15 cellular contexts compared by ENCODE assay signal in the genomic region with DNA sequence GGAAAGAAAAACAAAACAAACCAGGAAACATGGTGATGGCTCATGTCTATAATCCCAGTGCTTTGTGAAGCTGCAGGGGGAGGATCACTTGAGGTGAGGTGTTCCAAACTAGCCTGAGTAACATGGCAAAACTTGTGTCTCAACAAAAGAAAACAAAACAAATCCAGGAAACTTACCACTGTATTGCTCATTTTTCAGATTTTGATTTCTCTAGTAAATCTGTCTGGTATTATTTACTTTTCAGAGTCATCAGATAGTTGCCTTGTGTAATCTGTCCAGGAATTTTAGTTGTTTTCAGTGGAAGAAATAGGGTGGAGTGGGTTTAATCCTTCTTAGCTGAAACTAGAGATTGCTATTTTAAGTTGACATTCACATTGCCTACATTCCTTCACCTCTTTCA.
DNase-seq lines count a peak whose midpoint lies in the region; ATAC-seq, FAIRE-seq and TF ChIP-seq lines count a peak whose summit lies in the region.
"Had no signal": no experiment of that assay in that cellular context is flagged by ENCODE, and none has a peak within 500 bp of the region (broad histone marks: within the 10 kb centered on the region; RNA-seq: fewer than 3 reads in every experiment).

No MANE protein-coding gene starts in this region.

- no peaks in the 10 kb centered on the region for H3K9me3 ChIP-seq in A549
- H3K9me3 ChIP-seq: tibial artery had no signal

- peak in 1 of 2 experiments; percentile 79 for DNase-seq in A549 (ENCODE audit: low read depth in 1 of 2, low spot score in 1 of 2)
- DNase-seq in HPDE6-E6E7 (ENCODE audit: extremely low spot score): peak; percentile 3
- DNase-seq in astrocyte of the spinal cord (ENCODE audit: low read depth, low spot score): peak; percentile 59
- DNase-seq in glomerular visceral epithelial cell (ENCODE audit: extremely low spot score): peak; percentile 1
- no peak for DNase-seq in NCI-H510A treated with DMSO at 0.1 percent for 48 hours (lab: John Stamatoyannopoulos, UW)
- no peak for DNase-seq in stimulated activated CD4-positive, alpha-beta T cell treated with anti-CD3 and anti-CD28 coated beads, Interleukin-2, amount 100 ng/mL, for 48 hours
- DNase-seq: ACHN; activated CD4-positive, alpha-beta T cell treated with anti-CD3 and anti-CD28 coated beads for 36 hours; activated T-cell treated with anti-CD3 and anti-CD28 coated beads, Interleukin-2, amount 50 U/mL, for 4 hours; anterior cingulate cortex; endodermal cell; tibial artery had no signal

- in situ Hi-C loops in astrocyte of the spinal cord (cut with HindIII; ENCODE audit: low sequenced_read_pairs): no loop called here

- peak overlapping the region; percentile 65 for H3K4me2 ChIP-seq in A549

- no peak for FAIRE-seq in A549 (lab: Jason Lieb, UNC)
- FAIRE-seq: GM19239 had no signal

- ATAC-seq in A549 (peak; percentile 93 to 94), HG02885 (IDR thresholded peaks at IDR 0.05; ENCODE audit: poor library complexity, unreplicated experiment) (no peak), HG02840 (IDR thresholded peaks at IDR 0.05; ENCODE audit: low FRiP score, unreplicated experiment) (no peak)
- ATAC-seq: activated CD4-positive, alpha-beta T cell treated with anti-CD3 and anti-CD28 coated beads for 36 hours; activated T-cell treated with anti-CD3 and anti-CD28 coated beads, Interleukin-2, amount 50 U/mL, for 4 hours had no signal

- CTCF ChIA-PET in A549 (lab: Yijun Ruan, JAX): interaction anchor here (0.7 kb wide), 1 partner anchor 93 kb away, joined by 3 read pairs; no protein-coding TSS in a partner anchor

- TF ChIP-seq CTCF in A549 (IDR thresholded peaks at IDR 0.05) (no peak), astrocyte of the spinal cord (IDR thresholded peaks at IDR 0.05; ENCODE audit: low read depth, low read length) (no peak)

- H3K4me3 ChIP-seq in A549 (no peak overlapping the region), astrocyte of the spinal cord (ENCODE audit: low read depth, low read length) (no peak overlapping the region)
- H3K4me3 ChIP-seq: tibial artery had no signal

- no peak for TF ChIP-seq POLR2A in A549 (IDR thresholded peaks at IDR 0.05; ENCODE audit: low read length)

- POLR2A ChIA-PET in A549 (lab: Yijun Ruan, JAX): no interaction called here

- TF ChIP-seq EP300 in A549 (IDR thresholded peaks at IDR 0.05): peak; percentile 45 to 57; a peak in 2 of 5 replicates

- TF ChIP-seq RAD21 in A549 (conservative IDR thresholded peaks at IDR 0.05 in 1 of 2, IDR thresholded peaks at IDR 0.05 in 1 of 2): peak in 1 of 2 experiments; percentile 34; a peak in 1 of 5 replicates

- peak overlapping the region; percentile 69 to 70 for H3K27ac ChIP-seq in A549
- H3K27ac ChIP-seq: tibial artery had no signal

- H3K4me1 ChIP-seq in A549: peaks cover 20% of the 10 kb centered on the region
- H3K4me1 ChIP-seq: tibial artery had no signal

TF ChIP-seq in A549, 52 proteins besides CTCF, POLR2A, EP300 and RAD21:
- TF ChIP-seq HOXB13 (CRISPR knock-in tag; IDR thresholded peaks at IDR 0.05; ENCODE audit: low read depth) (no peak), MAFK (IDR thresholded peaks at IDR 0.05; ENCODE audit: partially characterized antibody) (no peak), FOSL2 (IDR thresholded peaks at IDR 0.05) (peak; percentile 37; the same call in 1 of the 2 replicates), FOSL2 (CRISPR knock-in tag; IDR thresholded peaks at IDR 0.05) (peak; percentile 76), RNF2 (IDR thresholded peaks at IDR 0.05; ENCODE audit: borderline replicate concordance, low read depth) (no peak), GATA3 (IDR thresholded peaks at IDR 0.05; ENCODE audit: borderline replicate concordance) (peak; percentile 58; the same call in 1 of the 2 replicates), JUN (IDR thresholded peaks at IDR 0.05) (peak in 1 of 2 experiments; percentile 67; a peak in 1 of 5 replicates), CEBPB (IDR thresholded peaks at IDR 0.05) (peak; percentile 66 to 69; a peak in 3 of 4 replicates), ZSCAN20 (CRISPR knock-in tag; IDR thresholded peaks at IDR 0.05) (no peak), ZFP36 (IDR thresholded peaks at IDR 0.05; ENCODE audit: borderline replicate concordance, partially characterized antibody) (no peak), ZNF302 (CRISPR knock-in tag; IDR thresholded peaks at IDR 0.05) (no peak), SMC3 (IDR thresholded peaks at IDR 0.05) (0 out of 3 replicates have a peak, but pooled peaks have one; percentile 8), NFE2L2 (conservative IDR thresholded peaks at IDR 0.05; ENCODE audit: low read length) (no peak), FOXS1 (CRISPR knock-in tag; IDR thresholded peaks at IDR 0.05) (no peak), JUNB (IDR thresholded peaks at IDR 0.05) (peak; percentile 79), ESRRA (IDR thresholded peaks at IDR 0.05; ENCODE audit: borderline replicate concordance, low read length) (no peak), CBX2 (IDR thresholded peaks at IDR 0.05; ENCODE audit: borderline replicate concordance, low read depth) (no peak), ZC3H11A (IDR thresholded peaks at IDR 0.05) (no peak)
- TF ChIP-seq, protein P1, sequence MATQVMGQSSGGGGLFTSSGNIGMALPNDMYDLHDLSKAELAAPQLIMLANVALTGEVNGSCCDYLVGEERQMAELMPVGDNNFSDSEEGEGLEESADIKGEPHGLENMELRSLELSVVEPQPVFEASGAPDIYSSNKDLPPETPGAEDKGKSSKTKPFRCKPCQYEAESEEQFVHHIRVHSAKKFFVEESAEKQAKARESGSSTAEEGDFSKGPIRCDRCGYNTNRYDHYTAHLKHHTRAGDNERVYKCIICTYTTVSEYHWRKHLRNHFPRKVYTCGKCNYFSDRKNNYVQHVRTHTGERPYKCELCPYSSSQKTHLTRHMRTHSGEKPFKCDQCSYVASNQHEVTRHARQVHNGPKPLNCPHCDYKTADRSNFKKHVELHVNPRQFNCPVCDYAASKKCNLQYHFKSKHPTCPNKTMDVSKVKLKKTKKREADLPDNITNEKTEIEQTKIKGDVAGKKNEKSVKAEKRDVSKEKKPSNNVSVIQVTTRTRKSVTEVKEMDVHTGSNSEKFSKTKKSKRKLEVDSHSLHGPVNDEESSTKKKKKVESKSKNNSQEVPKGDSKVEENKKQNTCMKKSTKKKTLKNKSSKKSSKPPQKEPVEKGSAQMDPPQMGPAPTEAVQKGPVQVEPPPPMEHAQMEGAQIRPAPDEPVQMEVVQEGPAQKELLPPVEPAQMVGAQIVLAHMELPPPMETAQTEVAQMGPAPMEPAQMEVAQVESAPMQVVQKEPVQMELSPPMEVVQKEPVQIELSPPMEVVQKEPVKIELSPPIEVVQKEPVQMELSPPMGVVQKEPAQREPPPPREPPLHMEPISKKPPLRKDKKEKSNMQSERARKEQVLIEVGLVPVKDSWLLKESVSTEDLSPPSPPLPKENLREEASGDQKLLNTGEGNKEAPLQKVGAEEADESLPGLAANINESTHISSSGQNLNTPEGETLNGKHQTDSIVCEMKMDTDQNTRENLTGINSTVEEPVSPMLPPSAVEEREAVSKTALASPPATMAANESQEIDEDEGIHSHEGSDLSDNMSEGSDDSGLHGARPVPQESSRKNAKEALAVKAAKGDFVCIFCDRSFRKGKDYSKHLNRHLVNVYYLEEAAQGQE (IDR thresholded peaks at IDR 0.05): no peak
- TF ChIP-seq, protein P2, sequence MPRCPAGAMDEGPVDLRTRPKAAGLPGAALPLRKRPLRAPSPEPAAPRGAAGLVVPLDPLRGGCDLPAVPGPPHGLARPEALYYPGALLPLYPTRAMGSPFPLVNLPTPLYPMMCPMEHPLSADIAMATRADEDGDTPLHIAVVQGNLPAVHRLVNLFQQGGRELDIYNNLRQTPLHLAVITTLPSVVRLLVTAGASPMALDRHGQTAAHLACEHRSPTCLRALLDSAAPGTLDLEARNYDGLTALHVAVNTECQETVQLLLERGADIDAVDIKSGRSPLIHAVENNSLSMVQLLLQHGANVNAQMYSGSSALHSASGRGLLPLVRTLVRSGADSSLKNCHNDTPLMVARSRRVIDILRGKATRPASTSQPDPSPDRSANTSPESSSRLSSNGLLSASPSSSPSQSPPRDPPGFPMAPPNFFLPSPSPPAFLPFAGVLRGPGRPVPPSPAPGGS (IDR thresholded peaks at IDR 0.05): 0 out of 3 replicates have a peak, but pooled peaks have one; percentile 69

Comparison
In these comparisons a context has a peak if more than half of its experiments do, and no peak if none do; other contexts are left out.
1. ATAC-seq: peak in A549 (2 of 2); none in HG02885 (single experiment) and HG02840 (single experiment).
2. DNase-seq: peak in HPDE6-E6E7 (single experiment), astrocyte of the spinal cord (single experiment) and glomerular visceral epithelial cell (single experiment); none in NCI-H510A treated with DMSO at 0.1 percent for 48 hours (single experiment) and stimulated activated CD4-positive, alpha-beta T cell treated with anti-CD3 and anti-CD28 coated beads, Interleukin-2, amount 100 ng/mL, for 48 hours (0 of 2).